Comparison of ENCODE assay signal across 13 cellular contexts in the genomic region with DNA sequence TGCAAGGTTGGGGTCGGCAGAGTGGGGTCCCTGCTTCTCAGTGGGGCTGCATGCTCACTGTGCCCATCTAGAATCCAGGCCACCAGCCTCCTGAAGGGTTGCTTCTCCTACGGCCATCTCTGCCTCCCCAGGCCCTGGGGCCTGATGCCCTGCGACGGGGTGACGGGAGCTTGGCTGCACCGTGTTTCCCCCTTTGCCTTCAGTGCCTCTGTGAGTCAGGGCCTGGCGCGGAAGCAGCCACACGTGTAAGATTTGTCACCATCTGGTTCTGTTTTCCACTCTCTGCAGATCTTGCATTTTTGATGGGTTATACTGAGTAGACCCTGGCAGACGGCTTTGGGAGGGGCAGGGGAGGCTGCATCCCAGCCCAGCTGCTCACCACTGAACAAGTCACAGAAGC. TPM values are rescaled to one million over a fixed set of nuclear protein-coding genes. Genes with fewer than 3 reads are reported as not detected.
DNase-seq lines count a peak whose midpoint lies in the region; ATAC-seq lines count a peak whose summit lies in the region.
"Had no signal": no experiment of that assay in that cellular context is flagged by ENCODE, and none has a peak within 500 bp of the region (broad histone marks: within the 10 kb centered on the region; RNA-seq: fewer than 3 reads in every experiment).

No MANE protein-coding gene starts in this region.

- DNase-seq in Right ventricle myocardium inferior (ENCODE audit: missing footprints) = no peak
- DNase-seq in cardiac septum (ENCODE audit: low spot score) = no peak
- DNase-seq in astrocyte of the hippocampus (ENCODE audit: low read depth, low spot score) = peak; percentile 73
- DNase-seq in left cardiac atrium = peak; percentile 48
- no peak for DNase-seq in iPS-NIHi7 (ENCODE audit: extremely low spot score)
- no peak for DNase-seq in NOMO-1 treated with dmso at 0.1 percent for 144 hours (lab: John Stamatoyannopoulos, UW; ENCODE audit: unreplicated experiment)
- no peak for DNase-seq in COLO829 (ENCODE audit: low spot score)
- DNase-seq: 8988T; activated T-cell treated with anti-CD3 and anti-CD28 coated beads, Interleukin-2, amount 50 U/mL, for 1 hour; amygdala; left lung; NCI-H187 had no signal

- peak; percentile 56 for ATAC-seq in Right ventricle myocardium inferior
- ATAC-seq in left cardiac atrium = peak; percentile 7 to 39
- no peak for ATAC-seq in HG02973 (IDR thresholded peaks at IDR 0.05; ENCODE audit: unreplicated experiment)
- ATAC-seq: left lung had no signal

- intact Hi-C loops in Right ventricle myocardium inferior (cut with DNase I) = no loop called here
- intact Hi-C loops in cardiac septum (cut with DNase I) = loop anchor here (10.0 kb wide), 1 partner anchor 205 kb away; the partner anchor contains the start of gene PCBD1
- intact Hi-C loops in left cardiac atrium (cut with DNase I) = loop anchor here in 1 of 2 donors (10.0 kb wide), 1 partner anchor 125 kb away; no protein-coding TSS in a partner anchor

RNA-seq across cellular contexts. Expression of gene ADAMTS14, which starts 7.2 kb away (rescaled TPM):
- total RNA-seq in Right ventricle myocardium inferior (0.43 TPM), cardiac septum (0.81 TPM), left cardiac atrium (under 1 TPM; 0.53 to 0.81 TPM)

Comparison
In these comparisons a context has a peak if more than half of its experiments do, and no peak if none do; other contexts are left out.
1. DNase-seq: peak in astrocyte of the hippocampus (single experiment) and left cardiac atrium (single experiment); none in Right ventricle myocardium inferior (single experiment), cardiac septum (single experiment), iPS-NIHi7 (single experiment), NOMO-1 treated with dmso at 0.1 percent for 144 hours (single experiment) and COLO829 (single experiment).